8 cellular contexts compared by ENCODE assay signal in genomic region chr14:52792097-52792415, GRCh38. TPM values are rescaled to one million over a fixed set of nuclear protein-coding genes. Genes with fewer than 3 reads are reported as not detected.
DNase-seq lines count a peak whose midpoint lies in the region; ATAC-seq and TF ChIP-seq lines count a peak whose summit lies in the region.

No MANE protein-coding gene starts in this region.

- intact Hi-C loops in dendritic cell treated with granulocyte-macrophage colony-stimulating factor and Interleukin-4, amounts not matched to agents 40 ng/mL and 50 ng/mL, for 4 days (cut with micrococcal nuclease): loop anchor here (5.0 to 10.0 kb wide), 3 partner anchors 45 to 363 kb away; partner anchors contain the start of genes DDHD1, GPR137C and TXNDC16
- intact Hi-C loops in natural killer cell (cut with micrococcal nuclease): loop anchor here (5.0 to 10.0 kb wide), 3 partner anchors 57 to 360 kb away; partner anchors contain the start of genes DDHD1, PSMC6 and STYX
- intact Hi-C loops in head of caudate nucleus (cut with DNase I): loop anchor here (10.0 kb wide), 1 partner anchor 87 kb away; the partner anchor contains the start of gene PSMC6

- no peaks in the 10 kb centered on the region for H3K27me3 Mint-ChIP-seq in dendritic cell treated with granulocyte-macrophage colony-stimulating factor and Interleukin-4, amounts not matched to agents 40 ng/mL and 50 ng/mL, for 4 days
- H3K27me3 Mint-ChIP-seq in natural killer cell (ENCODE audit: low read depth in 2 of 2): no peaks in the 10 kb centered on the region

- peak overlapping the region; percentile 73 for H3K4me3 ChIP-seq in AG10803 (ENCODE audit: low read length)

- TF ChIP-seq CTCF in AG10803 (conservative IDR thresholded peaks at IDR 0.05; ENCODE audit: low read length) (no peak), natural killer cell (IDR thresholded peaks at IDR 0.05) (no peak), omental fat pad (IDR thresholded peaks at IDR 0.05) (no peak)

- peak overlapping the region; percentile 84 for H3K4me3 Mint-ChIP-seq in dendritic cell treated with granulocyte-macrophage colony-stimulating factor and Interleukin-4, amounts not matched to agents 40 ng/mL and 50 ng/mL, for 4 days
- H3K4me3 Mint-ChIP-seq in natural killer cell: peak overlapping the region; percentile 93

- H3K27ac Mint-ChIP-seq in dendritic cell treated with granulocyte-macrophage colony-stimulating factor and Interleukin-4, amounts not matched to agents 40 ng/mL and 50 ng/mL, for 4 days: peak overlapping the region; percentile 90
- peak overlapping the region; percentile 88 for H3K27ac Mint-ChIP-seq in natural killer cell

- H3K9me3 Mint-ChIP-seq in dendritic cell treated with granulocyte-macrophage colony-stimulating factor and Interleukin-4, amounts not matched to agents 40 ng/mL and 50 ng/mL, for 4 days: peaks cover 9% of the 10 kb centered on the region
- no peaks in the 10 kb centered on the region for H3K9me3 Mint-ChIP-seq in natural killer cell

- DNase-seq in AG10803 (ENCODE audit: low read depth): no peak
- DNase-seq in MV-4-11 (lab: John Stamatoyannopoulos, UW): peak; percentile 55
- no peak for DNase-seq in natural killer cell
- no peak for DNase-seq in head of caudate nucleus
- DNase-seq in DMS153 (lab: John Stamatoyannopoulos, UW): no peak
- DNase-seq in epidermal melanocyte (ENCODE audit: insufficient read length, low spot score): no peak
- no peak for DNase-seq in omental fat pad (ENCODE audit: low spot score)

- H3K4me1 Mint-ChIP-seq in dendritic cell treated with granulocyte-macrophage colony-stimulating factor and Interleukin-4, amounts not matched to agents 40 ng/mL and 50 ng/mL, for 4 days (ENCODE audit: low read depth): peaks cover 28% of the 10 kb centered on the region
- H3K4me1 Mint-ChIP-seq in natural killer cell: peaks cover 28 to 32% of the 10 kb centered on the region in 2 donors

- no peak for ATAC-seq in natural killer cell
- ATAC-seq in omental fat pad (ENCODE audit: low FRiP score): no peak

- peaks cover 7% of the 10 kb centered on the region for H3K36me3 Mint-ChIP-seq in dendritic cell treated with granulocyte-macrophage colony-stimulating factor and Interleukin-4, amounts not matched to agents 40 ng/mL and 50 ng/mL, for 4 days (ENCODE audit: low read depth)
- H3K36me3 Mint-ChIP-seq in natural killer cell: no peaks in the 10 kb centered on the region

RNA-seq across cellular contexts. Expression of gene GNPNAT1, which starts 0.6 kb away (rescaled TPM):
- 1 to 10 TPM; 5.6 to 7.5 (median 7.0) TPM for total RNA-seq in natural killer cell
- total RNA-seq in omental fat pad: 10 to 100 TPM; 14.0 to 45.6 (median 14.9) TPM
